Comparison of ENCODE assay signal across 6 cellular contexts in the genomic region with DNA sequence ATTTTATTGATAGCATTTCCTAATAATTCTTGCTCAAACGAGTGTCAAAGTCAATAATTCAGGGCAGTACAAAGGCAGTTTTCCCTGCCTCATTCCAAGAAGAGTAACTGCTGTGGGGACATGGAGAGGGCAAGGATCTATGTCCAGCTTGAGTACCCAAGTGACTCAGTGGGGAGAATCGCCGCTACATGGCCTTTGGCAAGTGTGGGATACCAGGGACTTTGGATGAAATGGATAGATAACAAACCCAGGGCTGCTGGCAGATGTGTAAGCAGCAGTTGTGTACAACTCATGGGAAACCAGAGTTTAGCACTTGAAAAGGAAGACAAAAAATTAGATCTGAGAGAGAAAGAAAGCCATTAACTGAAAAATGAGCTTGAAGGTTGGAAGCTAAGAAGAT.
"Had no signal": no experiment of that assay in that cellular context is flagged by ENCODE, and none has a peak within 500 bp of the region (broad histone marks: within the 10 kb centered on the region; RNA-seq: fewer than 3 reads in every experiment).

No MANE protein-coding gene starts in this region.

- H3K9me3 Mint-ChIP-seq: IgD-negative memory B cell had no signal

- ATAC-seq: HepG2, K562 had no signal

- H3K27ac Mint-ChIP-seq: IgD-negative memory B cell had no signal

- H3K4me1 Mint-ChIP-seq: IgD-negative memory B cell had no signal

- DNase-seq: IMR-90 had no signal

- H3K4me3 Mint-ChIP-seq: IgD-negative memory B cell had no signal

- H3K27ac ChIP-seq: HL-60 had no signal

- H3K36me3 Mint-ChIP-seq: IgD-negative memory B cell had no signal

- FAIRE-seq: HepG2, HTR-8/SVneo, K562 had no signal

- H3K4me3 ChIP-seq: K562 had no signal
